ENCODE assay signal across 2 cellular contexts in genomic region chr4:138186264-138186663, GRCh38.
TF ChIP-seq lines count a peak whose summit lies in the region.

No MANE protein-coding gene starts in this region.

TF ChIP-seq in GM23338, 12 proteins besides CTCF, POLR2A, EP300 and RAD21:
- TF ChIP-seq, protein P1, sequence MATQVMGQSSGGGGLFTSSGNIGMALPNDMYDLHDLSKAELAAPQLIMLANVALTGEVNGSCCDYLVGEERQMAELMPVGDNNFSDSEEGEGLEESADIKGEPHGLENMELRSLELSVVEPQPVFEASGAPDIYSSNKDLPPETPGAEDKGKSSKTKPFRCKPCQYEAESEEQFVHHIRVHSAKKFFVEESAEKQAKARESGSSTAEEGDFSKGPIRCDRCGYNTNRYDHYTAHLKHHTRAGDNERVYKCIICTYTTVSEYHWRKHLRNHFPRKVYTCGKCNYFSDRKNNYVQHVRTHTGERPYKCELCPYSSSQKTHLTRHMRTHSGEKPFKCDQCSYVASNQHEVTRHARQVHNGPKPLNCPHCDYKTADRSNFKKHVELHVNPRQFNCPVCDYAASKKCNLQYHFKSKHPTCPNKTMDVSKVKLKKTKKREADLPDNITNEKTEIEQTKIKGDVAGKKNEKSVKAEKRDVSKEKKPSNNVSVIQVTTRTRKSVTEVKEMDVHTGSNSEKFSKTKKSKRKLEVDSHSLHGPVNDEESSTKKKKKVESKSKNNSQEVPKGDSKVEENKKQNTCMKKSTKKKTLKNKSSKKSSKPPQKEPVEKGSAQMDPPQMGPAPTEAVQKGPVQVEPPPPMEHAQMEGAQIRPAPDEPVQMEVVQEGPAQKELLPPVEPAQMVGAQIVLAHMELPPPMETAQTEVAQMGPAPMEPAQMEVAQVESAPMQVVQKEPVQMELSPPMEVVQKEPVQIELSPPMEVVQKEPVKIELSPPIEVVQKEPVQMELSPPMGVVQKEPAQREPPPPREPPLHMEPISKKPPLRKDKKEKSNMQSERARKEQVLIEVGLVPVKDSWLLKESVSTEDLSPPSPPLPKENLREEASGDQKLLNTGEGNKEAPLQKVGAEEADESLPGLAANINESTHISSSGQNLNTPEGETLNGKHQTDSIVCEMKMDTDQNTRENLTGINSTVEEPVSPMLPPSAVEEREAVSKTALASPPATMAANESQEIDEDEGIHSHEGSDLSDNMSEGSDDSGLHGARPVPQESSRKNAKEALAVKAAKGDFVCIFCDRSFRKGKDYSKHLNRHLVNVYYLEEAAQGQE (IDR thresholded peaks at IDR 0.05; ENCODE audit: unreplicated experiment) = no peak
- TF ChIP-seq NANOG (IDR thresholded peaks at IDR 0.05; ENCODE audit: borderline replicate concordance) (no peak), ZNF114 (CRISPR knock-in tag; IDR thresholded peaks at IDR 0.05) (no peak), CREB1 (CRISPR knock-in tag; IDR thresholded peaks at IDR 0.05; ENCODE audit: low read depth) (no peak), ZNF462 (CRISPR knock-in tag; IDR thresholded peaks at IDR 0.05) (no peak), EZH2 (IDR thresholded peaks at IDR 0.05; ENCODE audit: low read depth, unreplicated experiment) (no peak)
- TF ChIP-seq, protein P2, sequence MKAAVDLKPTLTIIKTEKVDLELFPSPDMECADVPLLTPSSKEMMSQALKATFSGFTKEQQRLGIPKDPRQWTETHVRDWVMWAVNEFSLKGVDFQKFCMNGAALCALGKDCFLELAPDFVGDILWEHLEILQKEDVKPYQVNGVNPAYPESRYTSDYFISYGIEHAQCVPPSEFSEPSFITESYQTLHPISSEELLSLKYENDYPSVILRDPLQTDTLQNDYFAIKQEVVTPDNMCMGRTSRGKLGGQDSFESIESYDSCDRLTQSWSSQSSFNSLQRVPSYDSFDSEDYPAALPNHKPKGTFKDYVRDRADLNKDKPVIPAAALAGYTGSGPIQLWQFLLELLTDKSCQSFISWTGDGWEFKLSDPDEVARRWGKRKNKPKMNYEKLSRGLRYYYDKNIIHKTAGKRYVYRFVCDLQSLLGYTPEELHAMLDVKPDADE (IDR thresholded peaks at IDR 0.05) = no peak

TF ChIP-seq in neural cell, 6 proteins besides CTCF, POLR2A, EP300 and RAD21:
- no peak for TF ChIP-seq MXI1 (conservative IDR thresholded peaks at IDR 0.05; ENCODE audit: poor library complexity, severe bottlenecking)
- TF ChIP-seq, protein P1 (IDR thresholded peaks at IDR 0.05; ENCODE audit: borderline replicate concordance) = peak; percentile 40
